9 cellular contexts compared by ENCODE assay signal in genomic region chr1:212452323-212453155, GRCh38. TPM values are rescaled to one million over a fixed set of nuclear protein-coding genes. Genes with fewer than 3 reads are reported as not detected.
A peak's percentile ranks its signal among the peaks of the same experiment; 100 is the strongest.
DNase-seq lines count a peak whose midpoint lies in the region; ATAC-seq and TF ChIP-seq lines count a peak whose summit lies in the region.
"Had no signal": no experiment of that assay in that cellular context is flagged by ENCODE, and none has a peak within 500 bp of the region (broad histone marks: within the 10 kb centered on the region; RNA-seq: fewer than 3 reads in every experiment).

No MANE protein-coding gene starts in this region.

- H3K27ac Mint-ChIP-seq in activated T-helper 1 cell treated with anti-CD3 and anti-CD28 coated beads, Interleukin-12 subunit alpha, Interleukin-12 subunit beta, Interleukin-2, Interleukin-4 antibody, amounts not matched to agents 30 ng/mL and 10 ng/mL and 1 ng/mL, durations not matched to agents 14 hours and 24 hours and 36 hours: peak overlapping the region; percentile 50
- peak overlapping the region in 2 of 3 experiments; percentile 13 to 52 for H3K27ac Mint-ChIP-seq in nephron

- H3K36me3 Mint-ChIP-seq in activated T-helper 1 cell treated with anti-CD3 and anti-CD28 coated beads, Interleukin-12 subunit alpha, Interleukin-12 subunit beta, Interleukin-2, Interleukin-4 antibody, amounts not matched to agents 30 ng/mL and 10 ng/mL and 1 ng/mL, durations not matched to agents 14 hours and 24 hours and 36 hours (ENCODE audit: low read depth): no peaks in the 10 kb centered on the region
- no peaks in the 10 kb centered on the region for H3K36me3 Mint-ChIP-seq in nephron (ENCODE audit: low read depth)

- H3K9me3 Mint-ChIP-seq in activated T-helper 1 cell treated with anti-CD3 and anti-CD28 coated beads, Interleukin-12 subunit alpha, Interleukin-12 subunit beta, Interleukin-2, Interleukin-4 antibody, amounts not matched to agents 30 ng/mL and 10 ng/mL and 1 ng/mL, durations not matched to agents 14 hours and 24 hours and 36 hours: no peaks in the 10 kb centered on the region
- H3K9me3 Mint-ChIP-seq in nephron: no peaks in the 10 kb centered on the region

- peaks cover 1% of the 10 kb centered on the region for H3K27me3 Mint-ChIP-seq in activated T-helper 1 cell treated with anti-CD3 and anti-CD28 coated beads, Interleukin-12 subunit alpha, Interleukin-12 subunit beta, Interleukin-2, Interleukin-4 antibody, amounts not matched to agents 30 ng/mL and 10 ng/mL and 1 ng/mL, durations not matched to agents 14 hours and 24 hours and 36 hours (ENCODE audit: insufficient read depth)
- H3K27me3 Mint-ChIP-seq in nephron (ENCODE audit: low read depth): no peaks in the 10 kb centered on the region

- intact Hi-C loops in activated T-helper 1 cell treated with anti-CD3 and anti-CD28 coated beads, Interleukin-12 subunit alpha, Interleukin-12 subunit beta, Interleukin-2, Interleukin-4 antibody, amounts not matched to agents 30 ng/mL and 10 ng/mL and 1 ng/mL, durations not matched to agents 14 hours and 24 hours and 36 hours (cut with micrococcal nuclease): no loop called here

- no peak overlapping the region for H3K4me3 Mint-ChIP-seq in activated T-helper 1 cell treated with anti-CD3 and anti-CD28 coated beads, Interleukin-12 subunit alpha, Interleukin-12 subunit beta, Interleukin-2, Interleukin-4 antibody, amounts not matched to agents 30 ng/mL and 10 ng/mL and 1 ng/mL, durations not matched to agents 14 hours and 24 hours and 36 hours
- H3K4me3 Mint-ChIP-seq in nephron: no peak overlapping the region

- ATAC-seq in GM21576 (IDR thresholded peaks at IDR 0.05; ENCODE audit: unreplicated experiment) (no peak), SK-N-SH treated with all-trans-retinoic acid at 6 μM for 48 hours (no peak; the same call in 2 of the 3 replicates)

- TF ChIP-seq CTCF in AG09319 (IDR thresholded peaks at IDR 0.05; ENCODE audit: low read depth, low read length) (no peak), nephron (IDR thresholded peaks at IDR 0.05; ENCODE audit: unreplicated experiment in 3 of 3) (no peak)

- DNase-seq in AG09319 (ENCODE audit: extremely low read depth, low read depth) (peak; percentile 47), fibroblast of the conjunctiva (ENCODE audit: low read depth) (peak; percentile 67), SKM-1 treated with dmso at 0.1 percent for 144 hours (lab: John Stamatoyannopoulos, UW; ENCODE audit: unreplicated experiment) (no peak), SW 1271 (lab: John Stamatoyannopoulos, UW) (no peak)
- no peak for DNase-seq in activated T-helper 1 cell treated with anti-CD3 and anti-CD28 coated beads, Interleukin-12 subunit alpha, Interleukin-12 subunit beta, Interleukin-2, Interleukin-4 antibody, amounts not matched to agents 30 ng/mL and 10 ng/mL and 1 ng/mL, durations not matched to agents 14 hours and 24 hours and 36 hours (ENCODE audit: low spot score)
- DNase-seq: T-helper 2 cell had no signal

- H3K4me1 Mint-ChIP-seq in activated T-helper 1 cell treated with anti-CD3 and anti-CD28 coated beads, Interleukin-12 subunit alpha, Interleukin-12 subunit beta, Interleukin-2, Interleukin-4 antibody, amounts not matched to agents 30 ng/mL and 10 ng/mL and 1 ng/mL, durations not matched to agents 14 hours and 24 hours and 36 hours (ENCODE audit: low read depth): no peaks in the 10 kb centered on the region
- H3K4me1 Mint-ChIP-seq in nephron: peaks cover 46% of the 10 kb centered on the region

TF ChIP-seq in SK-N-SH treated with all-trans-retinoic acid at 6 μM for 48 hours, 23 proteins besides CTCF, POLR2A, EP300 and RAD21:
- TF ChIP-seq ZC3H10 (CRISPR knock-in tag; IDR thresholded peaks at IDR 0.05) (no peak), SNAI2 (CRISPR knock-in tag; IDR thresholded peaks at IDR 0.05) (no peak), CSRNP3 (CRISPR knock-in tag; IDR thresholded peaks at IDR 0.05) (no peak)

RNA-seq across cellular contexts. Expression of gene NENF, which starts 19.8 kb away (rescaled TPM):
- total RNA-seq in activated T-helper 1 cell treated with anti-CD3 and anti-CD28 coated beads, Interleukin-12 subunit alpha, Interleukin-12 subunit beta, Interleukin-2, Interleukin-4 antibody, amounts not matched to agents 30 ng/mL and 10 ng/mL and 1 ng/mL, durations not matched to agents 14 hours and 24 hours and 36 hours: 29.7 and 32.5 TPM in 2 replicates

RNA-seq across cellular contexts. Expression of gene PACC1, which starts 37.9 kb away (rescaled TPM):
- 17.6 and 19.8 TPM in 2 replicates for total RNA-seq in activated T-helper 1 cell treated with anti-CD3 and anti-CD28 coated beads, Interleukin-12 subunit alpha, Interleukin-12 subunit beta, Interleukin-2, Interleukin-4 antibody, amounts not matched to agents 30 ng/mL and 10 ng/mL and 1 ng/mL, durations not matched to agents 14 hours and 24 hours and 36 hours

Comparison
In these comparisons a context has a peak if more than half of its experiments do, and no peak if none do; other contexts are left out.
1. DNase-seq: peak in AG09319 (single experiment) and fibroblast of the conjunctiva (single experiment); none in activated T-helper 1 cell treated with anti-CD3 and anti-CD28 coated beads, Interleukin-12 subunit alpha, Interleukin-12 subunit beta, Interleukin-2, Interleukin-4 antibody, amounts not matched to agents 30 ng/mL and 10 ng/mL and 1 ng/mL, durations not matched to agents 14 hours and 24 hours and 36 hours (single experiment), SKM-1 treated with dmso at 0.1 percent for 144 hours (single experiment) and SW 1271 (0 of 2).